In the genomic region with DNA sequence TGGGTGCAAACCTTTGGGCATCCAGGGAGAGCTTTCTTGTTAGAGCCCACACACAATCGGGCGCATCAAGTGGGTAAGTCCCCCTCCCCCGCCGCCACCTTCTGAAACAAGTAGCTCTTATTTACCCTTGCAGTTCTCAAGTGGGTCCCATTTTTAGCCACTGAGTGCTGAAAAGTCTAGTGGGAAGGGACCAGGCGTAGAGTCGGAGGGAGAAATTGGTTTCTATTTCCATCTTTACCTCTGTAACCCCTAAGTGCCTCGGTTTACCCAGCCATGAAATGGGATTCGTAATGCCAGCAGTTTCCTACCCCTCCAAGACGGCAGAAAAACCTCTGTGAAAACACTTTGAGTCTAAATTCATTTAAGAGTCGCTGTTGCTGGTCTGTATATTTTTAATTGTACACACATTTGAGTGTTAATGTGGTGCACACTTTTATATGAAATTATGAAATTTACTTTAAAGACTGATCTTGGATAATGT, we compare ENCODE assay signal across 8 cellular contexts. TPM values are rescaled to one million over a fixed set of nuclear protein-coding genes. Genes with fewer than 3 reads are reported as not detected.
DNase-seq lines count a peak whose midpoint lies in the region; ATAC-seq and TF ChIP-seq lines count a peak whose summit lies in the region.

No MANE protein-coding gene starts in this region.

- H3K27me3 ChIP-seq in H7 (ENCODE audit: control insufficient read depth, insufficient read depth, low read length) (peaks cover 19% of the 10 kb centered on the region), endodermal cell (ENCODE audit: control insufficient read depth, insufficient read depth, low read length, poor library complexity, severe bottlenecking) (peaks cover 4% of the 10 kb centered on the region)

- peaks cover 30% of the 10 kb centered on the region for H3K27me3 Mint-ChIP-seq in endodermal cell (ENCODE audit: insufficient read depth)
- peaks cover 48 to 66% of the 10 kb centered on the region in 2 donors for H3K27me3 Mint-ChIP-seq in natural killer cell (ENCODE audit: low read depth in 2 of 2)

- H3K9me3 ChIP-seq in endodermal cell (ENCODE audit: control insufficient read depth, low read length), result no peaks in the 10 kb centered on the region

- no peak for DNase-seq in H7
- DNase-seq in RKO (ENCODE audit: low spot score), result peak; percentile 31
- no peak for DNase-seq in endodermal cell
- DNase-seq in natural killer cell, result no peak
- no peak for DNase-seq in SIG-M5 treated with dmso at 0.1 percent for 504 hours (lab: John Stamatoyannopoulos, UW; ENCODE audit: unreplicated experiment)
- no peak for DNase-seq in COR-L47 (lab: John Stamatoyannopoulos, UW)

- H3K4me1 ChIP-seq in endodermal cell (ENCODE audit: control insufficient read depth, insufficient read depth, low read length), result peaks cover 17% of the 10 kb centered on the region

- whole genome bisulfite sequencing in endodermal cell (ENCODE audit: insufficient coverage in 1 of 2, insufficient read length in 1 of 2), 2 experiments, result 39 to 54% methylated on average over 6 to 10 of the region's 10 CpGs

- no peak overlapping the region for H3K27ac ChIP-seq in endodermal cell (ENCODE audit: low read depth, low read length)

- no peak for ATAC-seq in natural killer cell
- ATAC-seq in HG03108 (IDR thresholded peaks at IDR 0.05; ENCODE audit: unreplicated experiment), result no peak
- no peak for ATAC-seq in HG02642 (IDR thresholded peaks at IDR 0.05; ENCODE audit: poor library complexity, unreplicated experiment)

- H3K36me3 ChIP-seq in H7 (replicated peaks; ENCODE audit: control insufficient read depth, insufficient read depth, low read length) (no peaks in the 10 kb centered on the region), endodermal cell (ENCODE audit: control insufficient read depth, insufficient read depth, low read length) (no peaks in the 10 kb centered on the region)

- intact Hi-C loops in natural killer cell (cut with micrococcal nuclease), result no loop called here

- H3K4me1 Mint-ChIP-seq in endodermal cell, result peaks cover 37% of the 10 kb centered on the region
- H3K4me1 Mint-ChIP-seq in natural killer cell, result peaks cover 0 to 9% of the 10 kb centered on the region in 2 donors

- H3K27ac Mint-ChIP-seq in endodermal cell (no peak overlapping the region), natural killer cell (no peak overlapping the region)

- no peaks in the 10 kb centered on the region for H3K9me3 Mint-ChIP-seq in endodermal cell
- no peaks in the 10 kb centered on the region for H3K9me3 Mint-ChIP-seq in natural killer cell

- peak overlapping the region; percentile 73 for H3K4me3 Mint-ChIP-seq in endodermal cell
- H3K4me3 Mint-ChIP-seq in natural killer cell, result peak overlapping the region; percentile 69

- TF ChIP-seq CTCF in endodermal cell (conservative IDR thresholded peaks at IDR 0.05) (no peak), natural killer cell (IDR thresholded peaks at IDR 0.05) (no peak)

- H3K36me3 Mint-ChIP-seq in endodermal cell (ENCODE audit: low read depth) (peaks cover 2% of the 10 kb centered on the region), natural killer cell (no peaks in the 10 kb centered on the region)

- H3K4me3 ChIP-seq in H7 (ENCODE audit: insufficient read depth, low read depth, low read length) (peak overlapping the region; percentile 78), endodermal cell (ENCODE audit: low read length) (peak overlapping the region; percentile 85)

- H3K9ac ChIP-seq in endodermal cell (ENCODE audit: extremely low read depth, low read length, poor library complexity, severe bottlenecking), result peak overlapping the region; percentile 64

RNA-seq across cellular contexts. Expression of gene TLCD4, which starts 0.9 kb away (rescaled TPM):
- 2.5 and 3.3 TPM in 2 replicates for total RNA-seq in H7 (2014; rRNA removed; shearing (Covaris generic))
- total RNA-seq in endodermal cell (10 to 100 TPM in 1 of 2 donors, 1 to 10 TPM in 1; 6.4 to 19.3 TPM), natural killer cell (under 1 TPM in 2 of 3 donors, not detected in 1; 0.49 to 0.60 TPM)
- polyA plus RNA-seq in endodermal cell (2013, experiment 1 of 2), result 3.5 TPM
- polyA plus RNA-seq in endodermal cell (2013, experiment 2 of 2), result 3.8 TPM

RNA-seq across cellular contexts. Expression of gene ALG14, which starts 45.3 kb away (rescaled TPM):
- 0.67 and 0.73 TPM in 2 replicates for total RNA-seq in H7 (2014; rRNA removed; shearing (Covaris generic))
- total RNA-seq in endodermal cell (1 to 10 TPM; 5.9 to 7.0 TPM), natural killer cell (1 to 10 TPM in 2 of 3 donors, under 1 TPM in 1; 0.48 to 2.3 (median 1.1) TPM)
- polyA plus RNA-seq in endodermal cell (2013, experiment 1 of 2), result 4.1 TPM
- 3.5 TPM for polyA plus RNA-seq in endodermal cell (2013, experiment 2 of 2)
